Comparison of ENCODE assay signal across 19 cellular contexts in the genomic region with DNA sequence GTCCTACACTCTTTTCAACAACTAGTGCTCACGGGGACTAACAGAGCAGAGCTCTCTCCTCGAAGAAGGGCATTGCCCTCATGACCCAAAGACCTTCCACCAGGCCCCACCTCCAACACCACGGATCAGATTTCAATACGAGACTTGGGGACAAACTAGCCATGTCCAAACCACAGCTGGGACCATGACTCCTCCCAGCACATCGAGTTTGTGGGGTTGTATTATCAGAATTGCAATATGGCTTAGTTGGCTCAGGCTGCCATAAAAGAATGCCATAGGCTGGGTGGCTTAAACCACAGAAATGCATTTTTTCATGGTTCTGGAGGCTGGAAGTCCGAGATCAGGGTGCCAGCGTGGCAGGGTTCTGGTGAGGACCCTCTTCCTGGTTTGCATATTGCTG.
A peak's percentile ranks its signal among the peaks of the same experiment; 100 is the strongest.
DNase-seq lines count a peak whose midpoint lies in the region; ATAC-seq and TF ChIP-seq lines count a peak whose summit lies in the region.
"Had no signal": no experiment of that assay in that cellular context is flagged by ENCODE, and none has a peak within 500 bp of the region (broad histone marks: within the 10 kb centered on the region; RNA-seq: fewer than 3 reads in every experiment).

No MANE protein-coding gene starts in this region.

- no peak overlapping the region for H3K4me3 Mint-ChIP-seq in T-cell
- no peak overlapping the region for H3K4me3 Mint-ChIP-seq in CD4-positive, alpha-beta memory T cell
- H3K4me3 Mint-ChIP-seq: CD8-positive, alpha-beta T cell; H9; HFFc6 had no signal

- no peak for ATAC-seq in RWPE2 (ENCODE audit: low read depth)
- ATAC-seq in foreskin keratinocyte = no peak
- ATAC-seq in T-cell (replicated peaks in 1 of 4) = no peak
- ATAC-seq: CD8-positive, alpha-beta T cell; HepG2; K562 had no signal

- H3K27ac ChIP-seq in RWPE2 (ENCODE audit: poor library complexity, severe bottlenecking) (no peak overlapping the region), sigmoid colon (no peak overlapping the region), foreskin keratinocyte (no peak overlapping the region)
- H3K27ac ChIP-seq in CD4-positive, alpha-beta memory T cell (ENCODE audit: low read depth, low read length) = no peak overlapping the region

- CTCF ChIA-PET in T-cell (lab: Charles Lee) = no interaction called here
- CTCF ChIA-PET in CD4-positive, alpha-beta memory T cell (lab: Charles Lee; ENCODE audit: partially characterized antibody) = no interaction called here

- no peaks in the 10 kb centered on the region for H3K36me3 ChIP-seq in RWPE2 (ENCODE audit: low read depth)
- H3K36me3 ChIP-seq in sigmoid colon = no peaks in the 10 kb centered on the region
- no peaks in the 10 kb centered on the region for H3K36me3 ChIP-seq in CD4-positive, alpha-beta memory T cell (ENCODE audit: insufficient read depth, low read length)

- POLR2A ChIA-PET in T-cell (lab: Charles Lee) = no interaction called here
- POLR2A ChIA-PET in CD4-positive, alpha-beta memory T cell (lab: Charles Lee; ENCODE audit: partially characterized antibody) = no interaction called here

- peaks cover 16 to 19% of the 10 kb centered on the region in 2 donors for H3K27me3 Mint-ChIP-seq in T-cell
- peaks cover 4 to 18% of the 10 kb centered on the region in 2 donors for H3K27me3 Mint-ChIP-seq in CD4-positive, alpha-beta memory T cell

- no peak for TF ChIP-seq EP300 in sigmoid colon (IDR thresholded peaks at IDR 0.05)

- H3K4me3 ChIP-seq in AG10803 (ENCODE audit: low read length) (no peak overlapping the region), RWPE2 (ENCODE audit: severe bottlenecking) (no peak overlapping the region), sigmoid colon (no peak overlapping the region)
- H3K4me3 ChIP-seq in CD4-positive, alpha-beta memory T cell (ENCODE audit: low read length in 2 of 2) = no peak overlapping the region
- H3K4me3 ChIP-seq: K562 had no signal

- no peak overlapping the region for H3K27ac Mint-ChIP-seq in T-cell
- no peak overlapping the region for H3K27ac Mint-ChIP-seq in CD4-positive, alpha-beta memory T cell
- H3K27ac Mint-ChIP-seq: CD8-positive, alpha-beta T cell; H9; HFFc6 had no signal

- TF ChIP-seq POLR2A in sigmoid colon (IDR thresholded peaks at IDR 0.05) = no peak

- intact Hi-C loops in sigmoid colon (cut with DNase I) = no loop called here
- intact Hi-C loops in CD4-positive, alpha-beta memory T cell (cut with micrococcal nuclease) = no loop called here

- no peaks in the 10 kb centered on the region for H3K4me1 Mint-ChIP-seq in T-cell
- peaks cover 0 to 4% (median 0%) of the 10 kb centered on the region in 4 donors for H3K4me1 Mint-ChIP-seq in CD4-positive, alpha-beta memory T cell

- no peaks in the 10 kb centered on the region for H3K9me3 Mint-ChIP-seq in T-cell
- no peaks in the 10 kb centered on the region for H3K9me3 Mint-ChIP-seq in CD4-positive, alpha-beta memory T cell
- H3K9me3 Mint-ChIP-seq: CD8-positive, alpha-beta T cell; H9; HFFc6 had no signal

- H3K9me3 ChIP-seq in RWPE2 (ENCODE audit: severe bottlenecking) (no peaks in the 10 kb centered on the region), sigmoid colon (no peaks in the 10 kb centered on the region)
- no peaks in the 10 kb centered on the region for H3K9me3 ChIP-seq in CD4-positive, alpha-beta memory T cell (ENCODE audit: control insufficient read depth in 1 of 2, low read length in 2 of 2)

- peak; percentile 9 for DNase-seq in AG10803 (ENCODE audit: low read depth)
- DNase-seq in H4 (ENCODE audit: low spot score) = peak; percentile 14
- peak; percentile 45 for DNase-seq in RWPE2 (ENCODE audit: low spot score)
- DNase-seq in sigmoid colon = peak; percentile 38
- no peak for DNase-seq in foreskin keratinocyte
- no peak for DNase-seq in hypothalamus (lab: John Stamatoyannopoulos, UW)
- DNase-seq in T-cell = no peak
- DNase-seq in CD4-positive, alpha-beta memory T cell = no peak
- DNase-seq: CD8-positive, alpha-beta T cell; H9; HFFc6; NCI-H1092 treated with DMSO at 0.1 percent for 48 hours; NCI-H1436 treated with DMSO at 0.1 percent for 48 hours; NCI-H2171 treated with DMSO at 0.1 percent for 48 hours; NCI-H524 treated with DMSO at 0.1 percent for 48 hours; NCI-H82; SHP77 had no signal

- TF ChIP-seq CTCF in AG10803 (conservative IDR thresholded peaks at IDR 0.05; ENCODE audit: low read length) (no peak), RWPE2 (IDR thresholded peaks at IDR 0.05; ENCODE audit: poor library complexity, severe bottlenecking) (no peak), sigmoid colon (IDR thresholded peaks at IDR 0.05) (no peak), foreskin keratinocyte (conservative IDR thresholded peaks at IDR 0.05) (no peak)

- H3K4me1 ChIP-seq in RWPE2 (ENCODE audit: insufficient read depth, poor library complexity, severe bottlenecking) = peaks cover 13% of the 10 kb centered on the region
- H3K4me1 ChIP-seq in sigmoid colon = no peaks in the 10 kb centered on the region
- H3K4me1 ChIP-seq in foreskin keratinocyte = peaks cover 15% of the 10 kb centered on the region
- H3K4me1 ChIP-seq in CD4-positive, alpha-beta memory T cell (ENCODE audit: insufficient read depth, low read length) = no peaks in the 10 kb centered on the region

- 80 to 86% methylated on average over 7 of the region's 7 CpGs for WGBS in sigmoid colon, 2 donors

- H3K27me3 ChIP-seq in RWPE2 (ENCODE audit: insufficient read depth, poor library complexity, severe bottlenecking) (no peaks in the 10 kb centered on the region), sigmoid colon (no peaks in the 10 kb centered on the region), foreskin keratinocyte (peaks cover 64% of the 10 kb centered on the region)
- H3K27me3 ChIP-seq in CD4-positive, alpha-beta memory T cell (ENCODE audit: insufficient read depth, low read length) = no peaks in the 10 kb centered on the region

- no peaks in the 10 kb centered on the region for H3K36me3 Mint-ChIP-seq in T-cell
- H3K36me3 Mint-ChIP-seq in CD4-positive, alpha-beta memory T cell = no peaks in the 10 kb centered on the region
- H3K36me3 Mint-ChIP-seq: CD8-positive, alpha-beta T cell had no signal

Comparison
In these comparisons a context has a peak if more than half of its experiments do, and no peak if none do; other contexts are left out.
1. DNase-seq: peak in AG10803 (single experiment), H4 (single experiment), RWPE2 (single experiment) and sigmoid colon (single experiment); none in foreskin keratinocyte (0 of 2), hypothalamus (0 of 51), T-cell (0 of 34) and CD4-positive, alpha-beta memory T cell (0 of 5).